Comparison of ENCODE assay signal across 8 cellular contexts in the genomic region with DNA sequence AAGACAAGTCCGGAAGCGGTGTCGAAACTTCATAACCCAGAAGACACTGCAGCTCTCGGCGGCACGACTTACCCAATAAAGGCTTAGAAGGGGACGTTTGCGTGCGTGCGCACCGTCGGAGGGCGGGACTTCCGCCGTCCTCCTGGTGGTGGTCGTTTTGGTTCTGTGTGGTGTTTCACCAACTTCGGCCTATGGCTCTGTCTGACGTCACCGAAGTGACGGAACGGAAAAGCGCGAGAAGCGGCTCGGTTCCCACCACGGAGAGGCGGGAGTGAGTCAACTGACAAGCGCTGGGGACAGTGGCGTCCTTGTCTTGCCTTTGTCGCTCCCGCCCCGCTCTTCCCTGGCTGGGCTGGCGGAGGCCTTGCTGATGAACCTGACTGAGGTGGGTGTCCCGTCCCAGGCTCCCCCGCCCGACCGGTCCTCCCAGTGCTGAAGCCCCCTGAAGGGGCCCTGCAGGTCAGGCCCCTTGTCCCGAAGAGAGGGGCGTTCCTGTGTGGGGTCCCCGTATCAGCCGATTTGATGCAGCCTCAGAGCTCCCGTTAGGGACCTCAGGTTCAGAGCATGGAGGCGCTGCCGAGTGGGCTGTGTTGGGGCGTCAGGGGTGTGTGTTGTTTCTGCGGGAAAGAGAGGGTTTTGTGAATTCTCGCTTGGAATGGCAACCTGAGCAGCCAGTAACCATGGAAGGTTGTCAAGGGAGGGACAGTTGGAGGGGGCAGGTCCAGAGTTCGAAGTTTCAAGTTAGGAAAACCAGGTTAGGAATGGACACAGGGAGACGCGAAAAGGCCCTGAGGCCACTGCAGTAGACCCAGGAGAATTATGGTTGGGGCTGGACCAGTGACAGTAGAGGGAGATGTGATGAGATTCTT. TPM values are rescaled to one million over a fixed set of nuclear protein-coding genes. Genes with fewer than 3 reads are reported as not detected.
A peak's percentile ranks its signal among the peaks of the same experiment; 100 is the strongest.
DNase-seq lines count a peak whose midpoint lies in the region; ATAC-seq, FAIRE-seq and TF ChIP-seq lines count a peak whose summit lies in the region.

A gene (plus strand): TSS at position 125 of the 869 bp plus-strand sequence. CDS start 246 bp downstream, at position 371.

- peak within 1 kb of the TSS; percentile 93 for H3K4me2 ChIP-seq in HepG2 (ENCODE audit: low read depth, low read length)

- peaks cover 41% of the 10 kb centered on the region for H3K4me1 ChIP-seq in HepG2 (ENCODE audit: insufficient read depth, low read length)

- intact Hi-C loops in dendritic cell treated with granulocyte-macrophage colony-stimulating factor and Interleukin-4, amounts not matched to agents 40 ng/mL and 50 ng/mL, for 4 days (cut with micrococcal nuclease): loop anchor here (1.0 kb wide), 4 partner anchors 21 to 70 kb away; a partner anchor contains a TSS
- intact Hi-C loops in HepG2 (cut with micrococcal nuclease; ENCODE audit: unreplicated experiment): loop anchor here (1.0 kb wide), 1 partner anchor 27 kb away; a partner anchor contains a TSS

- H3K27me3 Mint-ChIP-seq in dendritic cell treated with granulocyte-macrophage colony-stimulating factor and Interleukin-4, amounts not matched to agents 40 ng/mL and 50 ng/mL, for 4 days: peaks cover 4% of the 10 kb centered on the region

- peaks cover 3 to 10% of the 10 kb centered on the region in 2 experiments; a peak in 4 of 5 replicates for H3K36me3 ChIP-seq in HepG2 (replicated peaks in 1 of 2; ENCODE audit: control insufficient read depth in 1 of 2, insufficient read depth in 2 of 2, low read length in 2 of 2)

- H3K9ac ChIP-seq in HepG2 (ENCODE audit: insufficient read depth, low read depth, low read length): peak within 1 kb of the TSS; percentile 97

- H4K20me1 ChIP-seq in HepG2 (ENCODE audit: insufficient read depth, low read length): no peaks in the 10 kb centered on the region

- no peaks in the 10 kb centered on the region for H3K9me3 ChIP-seq in HepG2 (ENCODE audit: low read length)

- peak within 1 kb of the TSS; percentile 89 for H3K27ac Mint-ChIP-seq in dendritic cell treated with granulocyte-macrophage colony-stimulating factor and Interleukin-4, amounts not matched to agents 40 ng/mL and 50 ng/mL, for 4 days

- in situ Hi-C loops in HepG2 (cut with HindIII; ENCODE audit: extremely low pct_ligation_motif_present, low pct_unique_long_range_greater_than_20kb): no loop called here

- H3K4me3 Mint-ChIP-seq in dendritic cell treated with granulocyte-macrophage colony-stimulating factor and Interleukin-4, amounts not matched to agents 40 ng/mL and 50 ng/mL, for 4 days: peak within 1 kb of the TSS; percentile 86

- no peaks in the 10 kb centered on the region; a peak in 1 of 5 replicates for H3K27me3 ChIP-seq in HepG2 (ENCODE audit: control insufficient read depth in 1 of 2, insufficient read depth in 2 of 2, low read length in 2 of 2)

- ATAC-seq in GM19372 (IDR thresholded peaks at IDR 0.05; ENCODE audit: low read depth, unreplicated experiment) (peak; percentile 97), HG03558 (IDR thresholded peaks at IDR 0.05; ENCODE audit: extremely low read depth, unreplicated experiment) (peak; percentile 93), HepG2 (peak; percentile 97)

- TSS peak; percentile 73 for BruUV-seq in HepG2 (replicated peaks; lab: Mats Ljungman, UMichigan)

- peaks cover 54% of the 10 kb centered on the region for H3K36me3 Mint-ChIP-seq in dendritic cell treated with granulocyte-macrophage colony-stimulating factor and Interleukin-4, amounts not matched to agents 40 ng/mL and 50 ng/mL, for 4 days (ENCODE audit: low read depth)

- 0% methylated on average over 26 of the region's 50 CpGs for WGBS in HepG2 (ENCODE audit: low lambda C conversion rate)

- 0 out of 4 replicates have a peak, but pooled peaks have one; percentile 6 to 9 for TF ChIP-seq EP300 in HepG2 (IDR thresholded peaks at IDR 0.05; ENCODE audit: low read depth in 2 of 2, low read length in 2 of 2)
- 0 out of 2 replicates have a peak, but pooled peaks have one; percentile 17 for TF ChIP-seq EP300 in HepG2 (CRISPR knock-in tag; IDR thresholded peaks at IDR 0.05; ENCODE audit: borderline replicate concordance)

- peak within 1 kb of the TSS; percentile 32 for H2AFZ ChIP-seq in HepG2 (ENCODE audit: low read length)

- POLR2A ChIA-PET in HepG2 (lab: Yijun Ruan, JAX): interaction anchor here (0.9 to 2.0 kb wide), 6 partner anchors 16 to 72 kb away, joined by 3 to 21 read pairs (median 4); a partner anchor contains a TSS

- H3K4me1 Mint-ChIP-seq in dendritic cell treated with granulocyte-macrophage colony-stimulating factor and Interleukin-4, amounts not matched to agents 40 ng/mL and 50 ng/mL, for 4 days (ENCODE audit: low read depth): peaks cover 18% of the 10 kb centered on the region

- FAIRE-seq in HepG2 (lab: Jason Lieb, UNC): peak; percentile 99

- TF ChIP-seq RAD21 in HepG2 (CRISPR knock-in tag; IDR thresholded peaks at IDR 0.05): no peak; the same call in 1 of the 2 replicates

- H3K79me2 ChIP-seq in HepG2 (ENCODE audit: insufficient read depth, low read length): peaks cover 41% of the 10 kb centered on the region

- peak within 1 kb of the TSS; percentile 97 for H3K27ac ChIP-seq in HepG2 (ENCODE audit: extremely low read length, insufficient read depth, low read length)

- TF ChIP-seq POLR2A in HepG2 (IDR thresholded peaks at IDR 0.05; ENCODE audit: insufficient read depth in 1 of 2, low read depth in 2 of 2, low read length in 2 of 2): peak; percentile 60 to 76

- H3K9me3 Mint-ChIP-seq in dendritic cell treated with granulocyte-macrophage colony-stimulating factor and Interleukin-4, amounts not matched to agents 40 ng/mL and 50 ng/mL, for 4 days: peaks cover 12% of the 10 kb centered on the region

- H3K4me3 ChIP-seq in HepG2 (replicated peaks in 1 of 3; ENCODE audit: insufficient read depth in 1 of 3, low read depth in 2 of 3, low read length in 3 of 3): peak within 1 kb of the TSS; percentile 67 to 92 (median 88)

- CTCF ChIA-PET in HepG2 (lab: Yijun Ruan, JAX; ENCODE audit: low intra/inter-chr PET ratio, low total read pairs): no interaction called here

- TF ChIP-seq CTCF in HepG2 (CRISPR knock-in tag; IDR thresholded peaks at IDR 0.05): peak; percentile 63

- DNase-seq in CD1c-positive myeloid dendritic cell (ENCODE audit: extremely low spot score): peak; percentile 98
- peak; percentile 97 for DNase-seq in NCI-H774 (lab: John Stamatoyannopoulos, UW)
- DNase-seq in activated CD4-positive, alpha-beta T cell treated with anti-CD3 and anti-CD28 coated beads, Interleukin-2, amount 50 U/mL, for 4 hours: peak; percentile 97
- peak; percentile 99 for DNase-seq in HepG2 (ENCODE audit: low spot score)
- peak; percentile 96 for DNase-seq in stimulated activated CD4-positive, alpha-beta T cell treated with anti-CD3 and anti-CD28 coated beads, Interleukin-4, amount 100 ng/mL, for 1 hour

TF ChIP-seq in HepG2, 621 proteins besides CTCF, POLR2A, EP300 and RAD21 (continues in another document):
- TF ChIP-seq PPARG (CRISPR knock-in tag; conservative IDR thresholded peaks at IDR 0.05): peak; percentile 40; the same call in 1 of the 2 replicates
- TF ChIP-seq YY1 (IDR thresholded peaks at IDR 0.05; ENCODE audit: insufficient read depth, insufficient replicate concordance, low read depth, low read length): peak; percentile 66
- TF ChIP-seq, protein P1, sequence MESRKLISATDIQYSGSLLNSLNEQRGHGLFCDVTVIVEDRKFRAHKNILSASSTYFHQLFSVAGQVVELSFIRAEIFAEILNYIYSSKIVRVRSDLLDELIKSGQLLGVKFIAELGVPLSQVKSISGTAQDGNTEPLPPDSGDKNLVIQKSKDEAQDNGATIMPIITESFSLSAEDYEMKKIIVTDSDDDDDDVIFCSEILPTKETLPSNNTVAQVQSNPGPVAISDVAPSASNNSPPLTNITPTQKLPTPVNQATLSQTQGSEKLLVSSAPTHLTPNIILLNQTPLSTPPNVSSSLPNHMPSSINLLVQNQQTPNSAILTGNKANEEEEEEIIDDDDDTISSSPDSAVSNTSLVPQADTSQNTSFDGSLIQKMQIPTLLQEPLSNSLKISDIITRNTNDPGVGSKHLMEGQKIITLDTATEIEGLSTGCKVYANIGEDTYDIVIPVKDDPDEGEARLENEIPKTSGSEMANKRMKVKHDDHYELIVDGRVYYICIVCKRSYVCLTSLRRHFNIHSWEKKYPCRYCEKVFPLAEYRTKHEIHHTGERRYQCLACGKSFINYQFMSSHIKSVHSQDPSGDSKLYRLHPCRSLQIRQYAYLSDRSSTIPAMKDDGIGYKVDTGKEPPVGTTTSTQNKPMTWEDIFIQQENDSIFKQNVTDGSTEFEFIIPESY (CRISPR knock-in tag; IDR thresholded peaks at IDR 0.05): 0 out of 2 replicates have a peak, but pooled peaks have one; percentile 35
- TF ChIP-seq, protein P2, sequence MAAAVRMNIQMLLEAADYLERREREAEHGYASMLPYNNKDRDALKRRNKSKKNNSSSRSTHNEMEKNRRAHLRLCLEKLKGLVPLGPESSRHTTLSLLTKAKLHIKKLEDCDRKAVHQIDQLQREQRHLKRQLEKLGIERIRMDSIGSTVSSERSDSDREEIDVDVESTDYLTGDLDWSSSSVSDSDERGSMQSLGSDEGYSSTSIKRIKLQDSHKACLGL (CRISPR knock-in tag; IDR thresholded peaks at IDR 0.05): peak; percentile 72; the same call in 1 of the 2 replicates
- no peak for TF ChIP-seq CBX5 (CRISPR knock-in tag; IDR thresholded peaks at IDR 0.05; ENCODE audit: borderline replicate concordance)

RNA-seq across cellular contexts. Expression of the gene that starts here (rescaled TPM):
- total RNA-seq in HepG2 (2016; rRNA removed; fragmentation: Illumina TruSeq; extraction: Trizol): 24.9 and 29.4 TPM in 2 replicates
- total RNA-seq in HepG2 (2016; cell fraction: cytosol; rRNA removed; fragmentation: Illumina TruSeq; extraction: Trizol; ENCODE audit: low read depth): 2.4 and 4.3 TPM in 2 replicates
- total RNA-seq in HepG2 (2016; cell fraction: insoluble cytoplasmic fraction; rRNA removed; fragmentation: Illumina TruSeq; extraction: Trizol): 27.4 and 29.3 TPM in 2 replicates
- total RNA-seq in HepG2 (2016; cell fraction: membrane; rRNA removed; fragmentation: Illumina TruSeq; extraction: Trizol): 11.2 and 12.3 TPM in 2 replicates
- 31.8 and 35.6 TPM in 2 replicates for total RNA-seq in HepG2 (2016; cell fraction: nucleus; rRNA removed; fragmentation: Illumina TruSeq; extraction: Trizol)
- 19.5 and 19.6 TPM in 2 replicates for polyA plus RNA-seq in HepG2 (2011; rRNA removed)
- polyA plus RNA-seq in HepG2 (2011; cell fraction: cytosol; rRNA removed): 11.8 and 12.3 TPM in 2 replicates
- 31.4 and 37.4 TPM in 2 replicates for polyA plus RNA-seq in HepG2 (2011; cell fraction: nucleus; rRNA removed)
- 11.6 and 12.0 TPM in 2 replicates for polyA plus RNA-seq in HepG2 (2012)
- polyA plus RNA-seq in HepG2 (2016; cell fraction: cytosol; fragmentation: Illumina TruSeq; extraction: Trizol; ENCODE audit: low read depth): 0.79 and 1.1 TPM in 2 replicates
- 15.8 and 17.0 TPM in 2 replicates for polyA plus RNA-seq in HepG2 (2016; cell fraction: insoluble cytoplasmic fraction; fragmentation: Illumina TruSeq; extraction: Trizol; ENCODE audit: low read depth)
- polyA plus RNA-seq in HepG2 (2016; cell fraction: membrane; fragmentation: Illumina TruSeq; extraction: Trizol; ENCODE audit: low read depth): 3.6 and 4.5 TPM in 2 replicates
- 45.4 and 45.8 TPM in 2 replicates for polyA plus RNA-seq in HepG2 (2016; cell fraction: nucleus; fragmentation: Illumina TruSeq; extraction: Trizol; ENCODE audit: insufficient read depth, low read depth)
- 15.8 and 36.1 TPM in 2 replicates for polyA minus RNA-seq in HepG2 (2011; rRNA and poly(A)+ RNA removed; ENCODE audit: low replicate concordance)
- polyA minus RNA-seq in HepG2 (2011; cell fraction: cytosol; rRNA and poly(A)+ RNA removed): 10.5 and 13.1 TPM in 2 replicates
- 30.3 and 34.6 TPM in 2 replicates for polyA minus RNA-seq in HepG2 (2011; cell fraction: nucleus; rRNA and poly(A)+ RNA removed)

Comparison
In these comparisons a context has a peak if more than half of its experiments do, and no peak if none do; other contexts are left out.
1. Peak in every context shown above with its lines: DNase-seq, ATAC-seq, H3K4me3 ChIP-seq and H3K27ac ChIP-seq.